ENCODE assay signal across 8 cellular contexts in genomic region chrX:40644175-40644574, GRCh38. TPM values are rescaled to one million over a fixed set of nuclear protein-coding genes. Genes with fewer than 3 reads are reported as not detected.
DNase-seq lines count a peak whose midpoint lies in the region; ATAC-seq and TF ChIP-seq lines count a peak whose summit lies in the region.

No MANE protein-coding gene starts in this region.

- H3K36me3 Mint-ChIP-seq in CD14-positive monocyte, result peaks cover 22 to 38% of the 10 kb centered on the region in 2 donors
- peaks cover 0 to 31% (median 9%) of the 10 kb centered on the region in 3 donors for H3K36me3 Mint-ChIP-seq in naive thymus-derived CD8-positive, alpha-beta T cell

- TF ChIP-seq CTCF in CD14-positive monocyte (IDR thresholded peaks at IDR 0.05), result no peak

- H3K4me3 Mint-ChIP-seq in CD14-positive monocyte, result peak overlapping the region; percentile 92 to 99
- peak overlapping the region; percentile 44 to 98 (median 94) for H3K4me3 Mint-ChIP-seq in naive thymus-derived CD8-positive, alpha-beta T cell

- H3K27ac Mint-ChIP-seq in CD14-positive monocyte, result peak overlapping the region; percentile 97 to 98 (median 98)
- H3K27ac Mint-ChIP-seq in naive thymus-derived CD8-positive, alpha-beta T cell, result peak overlapping the region; percentile 81 to 97 (median 94)

- POLR2A ChIA-PET in naive thymus-derived CD8-positive, alpha-beta T cell (lab: Charles Lee), result no interaction called here

- DNase-seq in CD14-positive monocyte (ENCODE audit: low spot score), result peak; percentile 54
- DNase-seq in NCI-H226, result peak; percentile 41
- DNase-seq in dermis blood vessel endothelial cell, result peak; percentile 28
- no peak for DNase-seq in naive thymus-derived CD8-positive, alpha-beta T cell
- DNase-seq in NCI-H128 (lab: John Stamatoyannopoulos, UW; ENCODE audit: unreplicated experiment), result no peak
- no peak for DNase-seq in NCI-H2227 (lab: John Stamatoyannopoulos, UW; ENCODE audit: unreplicated experiment)
- no peak for DNase-seq in NCI-H1694 (lab: John Stamatoyannopoulos, UW)
- no peak for DNase-seq in NCI-H1105 treated with DMSO at 0.1 percent for 48 hours (lab: John Stamatoyannopoulos, UW)

- peaks cover 0 to 36% (median 1%) of the 10 kb centered on the region in 3 donors for H3K27me3 Mint-ChIP-seq in CD14-positive monocyte (ENCODE audit: low read depth in 3 of 3)
- H3K27me3 Mint-ChIP-seq in naive thymus-derived CD8-positive, alpha-beta T cell, result no peaks in the 10 kb centered on the region

- intact Hi-C loops in CD14-positive monocyte (cut with micrococcal nuclease), result loop anchor here (5.0 to 10.0 kb wide), 4 partner anchors 59 to 99 kb away; partner anchors contain the start of genes ATP6AP2 (in 2 of the 2) and MED14 (in 1 of the 2)

- H3K9me3 Mint-ChIP-seq in CD14-positive monocyte, result peaks cover 0 to 6% (median 0%) of the 10 kb centered on the region in 7 donors
- H3K9me3 Mint-ChIP-seq in naive thymus-derived CD8-positive, alpha-beta T cell, result no peaks in the 10 kb centered on the region

- no peak for ATAC-seq in naive thymus-derived CD8-positive, alpha-beta T cell

- H3K4me1 Mint-ChIP-seq in CD14-positive monocyte, result peaks cover 46% of the 10 kb centered on the region
- peaks cover 27 to 47% (median 42%) of the 10 kb centered on the region in 4 donors for H3K4me1 Mint-ChIP-seq in naive thymus-derived CD8-positive, alpha-beta T cell

RNA-seq across cellular contexts. Expression of gene CXorf38, which starts 3.2 kb away (rescaled TPM):
- polyA plus RNA-seq in CD14-positive monocyte, result 10 to 100 TPM; 39.5 to 51.2 TPM
- total RNA-seq in dermis blood vessel endothelial cell, result 16.5 and 17.1 TPM in 2 replicates
- 10 to 100 TPM; 27.3 to 27.4 TPM for total RNA-seq in naive thymus-derived CD8-positive, alpha-beta T cell
- 10 to 100 TPM; 36.6 to 45.2 (median 37.2) TPM for polyA plus RNA-seq in naive thymus-derived CD8-positive, alpha-beta T cell

RNA-seq across cellular contexts. Expression of gene MPC1L, which starts 20.9 kb away (rescaled TPM):
- polyA plus RNA-seq in CD14-positive monocyte, result not detected
- not detected in 2 replicates for total RNA-seq in dermis blood vessel endothelial cell
- total RNA-seq in naive thymus-derived CD8-positive, alpha-beta T cell, result not detected
- not detected for polyA plus RNA-seq in naive thymus-derived CD8-positive, alpha-beta T cell

Comparison
In these comparisons a context has a peak if more than half of its experiments do, and no peak if none do; other contexts are left out.
1. DNase-seq: peak in CD14-positive monocyte (single experiment), NCI-H226 (single experiment) and dermis blood vessel endothelial cell (single experiment); none in naive thymus-derived CD8-positive, alpha-beta T cell (0 of 10), NCI-H128 (single experiment), NCI-H2227 (single experiment), NCI-H1694 (single experiment) and NCI-H1105 treated with DMSO at 0.1 percent for 48 hours (single experiment).